32 cellular contexts compared by ENCODE assay signal in genomic region chr3:127153506-127153815, GRCh38. TPM values are rescaled to one million over a fixed set of nuclear protein-coding genes. Genes with fewer than 3 reads are reported as not detected.
"Had no signal": no experiment of that assay in that cellular context is flagged by ENCODE, and none has a peak within 500 bp of the region (broad histone marks: within the 10 kb centered on the region; RNA-seq: fewer than 3 reads in every experiment).

No MANE protein-coding gene starts in this region.

- H2AFZ ChIP-seq: hepatocyte, parathyroid adenoma had no signal

- H3K9ac ChIP-seq: parathyroid adenoma had no signal

- H3K27ac ChIP-seq: coronary artery, esophagus muscularis mucosa, foreskin keratinocyte, gastroesophageal sphincter, heart left ventricle, hepatocyte, left lung, lower lobe of right lung, parathyroid adenoma, right lobe of liver, thoracic aorta, tibial nerve, upper lobe of left lung had no signal

- H3K4me1 ChIP-seq: esophagus muscularis mucosa, foreskin keratinocyte, gastroesophageal sphincter, heart left ventricle, left lung, lower lobe of right lung, parathyroid adenoma, right lobe of liver, tibial nerve, upper lobe of left lung had no signal

- ATAC-seq: foreskin keratinocyte; gastroesophageal sphincter; left cardiac atrium; left lung; lower lobe of right lung; natural killer cell treated with Interleukin-12 subunit alpha and Interleukin-12 subunit beta and Interleukin-15 and Interleukin-18, amount 100 ng/mL, for 72 hours; stimulated activated effector memory CD8-positive, alpha-beta T cell treated with anti-CD3 and anti-CD28 coated beads, Interleukin-12 subunit alpha, Interleukin-12 subunit beta, amount 100 ng/mL, for 72 hours had no signal

- H3K4me3 ChIP-seq: coronary artery, esophagus muscularis mucosa, gastroesophageal sphincter, heart left ventricle, hepatocyte, left lung, lower lobe of right lung, right lobe of liver, smooth muscle cell, thoracic aorta, tibial nerve, upper lobe of left lung had no signal

- H3K27ac Mint-ChIP-seq: naive B cell; natural killer cell treated with Interleukin-12 subunit alpha and Interleukin-12 subunit beta and Interleukin-15 and Interleukin-18, amount 100 ng/mL, for 72 hours; progenitor cell of endocrine pancreas; stimulated activated effector memory CD8-positive, alpha-beta T cell treated with anti-CD3 and anti-CD28 coated beads, Interleukin-12 subunit alpha, Interleukin-12 subunit beta, amount 100 ng/mL, for 72 hours had no signal

- H3K4me1 Mint-ChIP-seq: naive B cell; stimulated activated effector memory CD8-positive, alpha-beta T cell treated with anti-CD3 and anti-CD28 coated beads, Interleukin-12 subunit alpha, Interleukin-12 subunit beta, amount 100 ng/mL, for 72 hours had no signal

- DNase-seq: dermis blood vessel endothelial cell; effector memory CD4-positive, alpha-beta T cell; foreskin keratinocyte; heart left ventricle; left cardiac atrium; lower lobe of right lung; naive B cell; stimulated activated CD4-positive, alpha-beta T cell treated with anti-CD3 and anti-CD28 coated beads, Interleukin-2, amount 100 ng/mL, for 24 hours; stimulated activated CD4-positive, alpha-beta T cell treated with anti-CD3 and anti-CD28 coated beads, Interleukin-4, amount 100 ng/mL, for 24 hours; stimulated activated naive CD4-positive, alpha-beta T cell treated with Interleukin-2 at 50 U/mL for 16 hours; substantia nigra had no signal

- H3K4me2 ChIP-seq: hepatocyte, smooth muscle cell had no signal

- H3K36me3 ChIP-seq: esophagus muscularis mucosa, gastroesophageal sphincter, heart left ventricle, left lung, lower lobe of right lung, right lobe of liver, thoracic aorta, tibial nerve, upper lobe of left lung had no signal

- H3K27me3 ChIP-seq: right lobe of liver had no signal

- H3K9me3 Mint-ChIP-seq: naive B cell; natural killer cell treated with Interleukin-12 subunit alpha and Interleukin-12 subunit beta and Interleukin-15 and Interleukin-18, amount 100 ng/mL, for 72 hours; neural crest cell; stimulated activated effector memory CD8-positive, alpha-beta T cell treated with anti-CD3 and anti-CD28 coated beads, Interleukin-12 subunit alpha, Interleukin-12 subunit beta, amount 100 ng/mL, for 72 hours had no signal

- H3K9me3 ChIP-seq: esophagus muscularis mucosa, gastroesophageal sphincter, heart left ventricle, left lung, lower lobe of right lung, right lobe of liver, thoracic aorta, tibial nerve, upper lobe of left lung had no signal

- H3K4me3 Mint-ChIP-seq: naive B cell; natural killer cell treated with Interleukin-12 subunit alpha and Interleukin-12 subunit beta and Interleukin-15 and Interleukin-18, amount 100 ng/mL, for 72 hours; neural crest cell; stimulated activated effector memory CD8-positive, alpha-beta T cell treated with anti-CD3 and anti-CD28 coated beads, Interleukin-12 subunit alpha, Interleukin-12 subunit beta, amount 100 ng/mL, for 72 hours had no signal

- H3K36me3 Mint-ChIP-seq: naive B cell; natural killer cell treated with Interleukin-12 subunit alpha and Interleukin-12 subunit beta and Interleukin-15 and Interleukin-18, amount 100 ng/mL, for 72 hours; stimulated activated effector memory CD8-positive, alpha-beta T cell treated with anti-CD3 and anti-CD28 coated beads, Interleukin-12 subunit alpha, Interleukin-12 subunit beta, amount 100 ng/mL, for 72 hours had no signal

RNA-seq across cellular contexts. Expression of gene PRR23E, which starts 39.5 kb away (rescaled TPM):
- total RNA-seq: dermis blood vessel endothelial cell; endothelial cell of umbilical vein; epithelial cell of proximal tubule; esophagus muscularis mucosa; fibroblast of lung; foreskin keratinocyte; gastroesophageal sphincter; heart left ventricle; hepatocyte; kidney epithelial cell; left cardiac atrium; left lung; lower lobe of right lung; mononuclear cell; natural killer cell treated with Interleukin-12 subunit alpha and Interleukin-12 subunit beta and Interleukin-15 and Interleukin-18, amount 100 ng/mL, for 72 hours; neural crest cell; osteoblast; progenitor cell of endocrine pancreas; right lobe of liver; smooth muscle cell; thoracic aorta; tibial nerve; upper lobe of left lung had no signal
- polyA plus RNA-seq: endothelial cell of umbilical vein, fibroblast of lung, foreskin keratinocyte, heart left ventricle, hepatocyte, smooth muscle cell had no signal
